Comparison of ENCODE assay signal across 19 cellular contexts in the genomic region with DNA sequence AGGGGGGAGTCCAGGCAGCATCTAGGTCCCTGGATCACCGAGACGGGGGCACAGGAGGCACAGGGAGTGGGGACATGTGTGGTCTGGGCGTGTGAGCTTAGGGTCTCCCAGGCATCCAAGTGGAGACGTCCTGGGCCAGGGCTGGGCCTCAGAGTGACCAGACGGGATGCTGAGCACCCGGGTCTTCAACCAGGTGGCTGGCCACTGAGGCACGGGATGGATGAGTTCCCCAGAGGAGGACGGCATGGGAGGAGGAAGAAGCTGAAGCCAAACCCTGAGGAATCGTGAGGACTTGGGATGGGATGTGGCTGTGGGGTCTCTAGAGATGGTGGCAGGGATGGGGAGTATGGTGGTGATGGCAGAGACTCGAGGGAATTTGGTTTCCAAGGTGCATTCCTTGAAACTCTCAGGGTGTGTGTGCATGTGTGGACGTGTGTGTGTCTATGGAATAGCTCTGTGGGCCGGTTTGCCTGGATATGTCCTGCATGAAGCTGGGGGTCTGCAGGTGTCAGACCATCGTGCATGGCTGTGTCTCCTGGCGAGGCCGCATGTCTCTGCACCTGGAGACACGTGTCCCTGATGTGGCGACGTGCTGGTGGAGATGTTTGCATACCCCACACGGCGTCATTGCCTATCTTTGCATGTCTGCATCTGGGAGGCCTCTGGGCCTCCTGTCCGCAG.
A peak's percentile ranks its signal among the peaks of the same experiment; 100 is the strongest.
DNase-seq lines count a peak whose midpoint lies in the region; ATAC-seq and TF ChIP-seq lines count a peak whose summit lies in the region.
"Had no signal": no experiment of that assay in that cellular context is flagged by ENCODE, and none has a peak within 500 bp of the region (broad histone marks: within the 10 kb centered on the region; RNA-seq: fewer than 3 reads in every experiment).

No MANE protein-coding gene starts in this region.

- H3K9me3 ChIP-seq in hepatocyte (ENCODE audit: low read depth) (no peaks in the 10 kb centered on the region), spleen (no peaks in the 10 kb centered on the region)
- H3K9me3 ChIP-seq: esophagus muscularis mucosa, HAP-1, upper lobe of left lung had no signal

- H3K36me3 ChIP-seq in hepatocyte (replicated peaks; ENCODE audit: insufficient read depth, low read depth) (no peaks in the 10 kb centered on the region), spleen (no peaks in the 10 kb centered on the region)
- H3K36me3 ChIP-seq: brain microvascular endothelial cell, esophagus muscularis mucosa, HAP-1, upper lobe of left lung had no signal

- H3K4me3 ChIP-seq in hepatocyte = no peak overlapping the region
- H3K4me3 ChIP-seq in spleen = no peak overlapping the region
- H3K4me3 ChIP-seq: esophagus muscularis mucosa, HAP-1, upper lobe of left lung had no signal

- WGBS in hepatocyte (ENCODE audit: low lambda C conversion rate, missing lambda C conversion rate) = 86% methylated on average over 21 of the region's 21 CpGs
- 76 to 90% (median 81%) methylated on average over 20 to 21 of the region's 21 CpGs for WGBS in spleen, 5 donors

- no peaks in the 10 kb centered on the region for H3K79me2 ChIP-seq in hepatocyte

- intact Hi-C loops in spleen (cut with DNase I; ENCODE audit: low total_unique reads) = no loop called here

- H3K27me3 ChIP-seq in hepatocyte (peaks cover 10% of the 10 kb centered on the region), spleen (replicated peaks in 1 of 7) (peaks cover 0 to 67% (median 32%) of the 10 kb centered on the region in 7 donors)

- TF ChIP-seq CTCF in GM20000 (IDR thresholded peaks at IDR 0.05; ENCODE audit: extremely low read depth, missing control alignments) (no peak), hepatocyte (IDR thresholded peaks at IDR 0.05; ENCODE audit: poor library complexity) (no peak), spleen (IDR thresholded peaks at IDR 0.05 in 8 of 11, conservative IDR thresholded peaks at IDR 0.05 in 3 of 11) (no peak)

- no peak for ATAC-seq in HG03108 (IDR thresholded peaks at IDR 0.05; ENCODE audit: unreplicated experiment)
- ATAC-seq in GM18870 (IDR thresholded peaks at IDR 0.05; ENCODE audit: unreplicated experiment) = no peak
- ATAC-seq: effector memory CD8-positive, alpha-beta T cell; left ventricle myocardium superior had no signal

- H3K9me2 ChIP-seq in hepatocyte (replicated peaks; ENCODE audit: insufficient read depth) = no peaks in the 10 kb centered on the region

- no peak for TF ChIP-seq POLR2A in spleen (IDR thresholded peaks at IDR 0.05)

- H3K27ac ChIP-seq in hepatocyte = no peak overlapping the region
- H3K27ac ChIP-seq in spleen = no peak overlapping the region
- H3K27ac ChIP-seq: brain microvascular endothelial cell, esophagus muscularis mucosa, RWPE1, upper lobe of left lung had no signal

- no peak overlapping the region for H3K4me2 ChIP-seq in hepatocyte

- H2AFZ ChIP-seq in hepatocyte = no peak overlapping the region

- H3K4me1 ChIP-seq in hepatocyte (ENCODE audit: insufficient read depth) (peaks cover 6% of the 10 kb centered on the region), spleen (peaks cover 12 to 28% (median 23%) of the 10 kb centered on the region in 6 donors)

- no peaks in the 10 kb centered on the region for H4K20me1 ChIP-seq in hepatocyte (ENCODE audit: insufficient read depth, poor library complexity, severe bottlenecking)

- peak; percentile 10 for DNase-seq in activated T-cell treated with anti-CD3 and anti-CD28 coated beads, Interleukin-2, amount 50 U/mL, for 1 hour
- DNase-seq in activated T-cell treated with anti-CD3 and anti-CD28 coated beads, Interleukin-2, amount 50 U/mL, for 48 hours = no peak
- DNase-seq in GM20000 (ENCODE audit: low spot score) (peak; percentile 12), hepatocyte (ENCODE audit: low spot score) (peak; percentile 2), spleen (peak; percentile 50), NCI-H2196 (lab: John Stamatoyannopoulos, UW; ENCODE audit: unreplicated experiment) (no peak)
- DNase-seq: brain microvascular endothelial cell, GF-D8, NCI-H1048, NCI-H2227 treated with DMSO at 0.1 percent for 48 hours, NCI-H69 had no signal

Comparison
In these comparisons a context has a peak if more than half of its experiments do, and no peak if none do; other contexts are left out.
1. DNase-seq: peak in activated T-cell treated with anti-CD3 and anti-CD28 coated beads, Interleukin-2, amount 50 U/mL, for 1 hour (single experiment), GM20000 (single experiment), hepatocyte (single experiment) and spleen (single experiment); none in activated T-cell treated with anti-CD3 and anti-CD28 coated beads, Interleukin-2, amount 50 U/mL, for 48 hours (0 of 2) and NCI-H2196 (single experiment).